1 cellular context compared by ENCODE assay signal in the genomic region with DNA sequence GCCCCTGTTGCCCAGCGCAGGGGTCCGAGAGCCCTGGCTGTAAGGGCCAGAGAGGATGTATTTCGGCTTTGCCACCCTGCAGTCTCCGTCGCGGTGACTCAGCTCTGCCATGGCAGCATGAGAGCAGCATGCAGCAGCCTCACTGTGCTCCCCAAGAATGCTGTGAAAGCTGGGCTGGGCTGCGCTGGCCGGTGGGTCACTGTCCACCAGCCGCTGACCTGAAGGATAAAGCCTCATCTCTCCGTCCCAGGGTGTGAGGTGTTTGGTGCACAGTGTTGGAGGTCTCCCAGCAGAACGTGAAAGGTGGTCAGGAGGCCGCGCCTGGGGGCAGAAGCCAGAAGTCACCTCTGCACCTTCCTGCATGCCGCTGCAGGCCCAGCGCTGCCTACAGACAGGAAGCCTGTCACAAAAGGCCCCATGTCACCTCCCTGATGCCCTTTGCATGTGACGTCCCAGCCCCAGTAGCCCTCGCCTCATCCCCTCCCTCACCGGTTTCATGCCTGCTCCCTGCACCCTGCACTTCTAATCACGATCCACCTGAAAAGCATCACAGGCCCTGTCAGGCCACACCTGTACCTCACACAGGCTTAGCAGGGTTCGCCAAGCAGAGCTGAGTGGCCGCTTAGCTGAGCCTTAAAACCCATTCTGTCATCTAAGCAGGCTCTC.
TF ChIP-seq lines count a peak whose summit lies in the region.

No MANE protein-coding gene starts in this region.

TF ChIP-seq in H1, 55 proteins besides CTCF, POLR2A, EP300 and RAD21 (continued from another document):
- no peak for TF ChIP-seq KDM4A (IDR thresholded peaks at IDR 0.05; ENCODE audit: low read depth, low read length, severe bottlenecking)
- TF ChIP-seq RBBP5 (IDR thresholded peaks at IDR 0.05; ENCODE audit: borderline replicate concordance, low read depth, low read length): no peak
- no peak for TF ChIP-seq CREB1 (IDR thresholded peaks at IDR 0.05)
- no peak for TF ChIP-seq EGR1 (IDR thresholded peaks at IDR 0.05; ENCODE audit: borderline replicate concordance, low read depth, low read length)
- no peak for TF ChIP-seq POU5F1 (IDR thresholded peaks at IDR 0.05; ENCODE audit: low read depth, low read length)
- TF ChIP-seq, protein P1, sequence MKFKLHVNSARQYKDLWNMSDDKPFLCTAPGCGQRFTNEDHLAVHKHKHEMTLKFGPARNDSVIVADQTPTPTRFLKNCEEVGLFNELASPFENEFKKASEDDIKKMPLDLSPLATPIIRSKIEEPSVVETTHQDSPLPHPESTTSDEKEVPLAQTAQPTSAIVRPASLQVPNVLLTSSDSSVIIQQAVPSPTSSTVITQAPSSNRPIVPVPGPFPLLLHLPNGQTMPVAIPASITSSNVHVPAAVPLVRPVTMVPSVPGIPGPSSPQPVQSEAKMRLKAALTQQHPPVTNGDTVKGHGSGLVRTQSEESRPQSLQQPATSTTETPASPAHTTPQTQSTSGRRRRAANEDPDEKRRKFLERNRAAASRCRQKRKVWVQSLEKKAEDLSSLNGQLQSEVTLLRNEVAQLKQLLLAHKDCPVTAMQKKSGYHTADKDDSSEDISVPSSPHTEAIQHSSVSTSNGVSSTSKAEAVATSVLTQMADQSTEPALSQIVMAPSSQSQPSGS (IDR thresholded peaks at IDR 0.05; ENCODE audit: low read length): no peak
